2 cellular contexts compared by ENCODE assay signal in genomic region chr5:132065951-132066701, GRCh38.
TF ChIP-seq lines count a peak whose summit lies in the region.

No MANE protein-coding gene starts in this region.

TF ChIP-seq in WTC11, 78 proteins besides CTCF, POLR2A, EP300 and RAD21 (continues in another document):
- no peak for TF ChIP-seq AR (CRISPR knock-in tag; IDR thresholded peaks at IDR 0.05)
- no peak for TF ChIP-seq ARID4B (CRISPR knock-in tag; IDR thresholded peaks at IDR 0.05; ENCODE audit: borderline replicate concordance)
- TF ChIP-seq ZNF232 (CRISPR knock-in tag; IDR thresholded peaks at IDR 0.05), result no peak
- no peak for TF ChIP-seq MXD4 (CRISPR knock-in tag; IDR thresholded peaks at IDR 0.05; ENCODE audit: borderline replicate concordance)
- TF ChIP-seq CREB1 (CRISPR knock-in tag; IDR thresholded peaks at IDR 0.05), result no peak
- no peak for TF ChIP-seq E2F1 (CRISPR knock-in tag; IDR thresholded peaks at IDR 0.05)
- TF ChIP-seq ZMAT4 (CRISPR knock-in tag; IDR thresholded peaks at IDR 0.05), result no peak
- no peak for TF ChIP-seq JAZF1 (CRISPR knock-in tag; IDR thresholded peaks at IDR 0.05)
- TF ChIP-seq, protein P1, sequence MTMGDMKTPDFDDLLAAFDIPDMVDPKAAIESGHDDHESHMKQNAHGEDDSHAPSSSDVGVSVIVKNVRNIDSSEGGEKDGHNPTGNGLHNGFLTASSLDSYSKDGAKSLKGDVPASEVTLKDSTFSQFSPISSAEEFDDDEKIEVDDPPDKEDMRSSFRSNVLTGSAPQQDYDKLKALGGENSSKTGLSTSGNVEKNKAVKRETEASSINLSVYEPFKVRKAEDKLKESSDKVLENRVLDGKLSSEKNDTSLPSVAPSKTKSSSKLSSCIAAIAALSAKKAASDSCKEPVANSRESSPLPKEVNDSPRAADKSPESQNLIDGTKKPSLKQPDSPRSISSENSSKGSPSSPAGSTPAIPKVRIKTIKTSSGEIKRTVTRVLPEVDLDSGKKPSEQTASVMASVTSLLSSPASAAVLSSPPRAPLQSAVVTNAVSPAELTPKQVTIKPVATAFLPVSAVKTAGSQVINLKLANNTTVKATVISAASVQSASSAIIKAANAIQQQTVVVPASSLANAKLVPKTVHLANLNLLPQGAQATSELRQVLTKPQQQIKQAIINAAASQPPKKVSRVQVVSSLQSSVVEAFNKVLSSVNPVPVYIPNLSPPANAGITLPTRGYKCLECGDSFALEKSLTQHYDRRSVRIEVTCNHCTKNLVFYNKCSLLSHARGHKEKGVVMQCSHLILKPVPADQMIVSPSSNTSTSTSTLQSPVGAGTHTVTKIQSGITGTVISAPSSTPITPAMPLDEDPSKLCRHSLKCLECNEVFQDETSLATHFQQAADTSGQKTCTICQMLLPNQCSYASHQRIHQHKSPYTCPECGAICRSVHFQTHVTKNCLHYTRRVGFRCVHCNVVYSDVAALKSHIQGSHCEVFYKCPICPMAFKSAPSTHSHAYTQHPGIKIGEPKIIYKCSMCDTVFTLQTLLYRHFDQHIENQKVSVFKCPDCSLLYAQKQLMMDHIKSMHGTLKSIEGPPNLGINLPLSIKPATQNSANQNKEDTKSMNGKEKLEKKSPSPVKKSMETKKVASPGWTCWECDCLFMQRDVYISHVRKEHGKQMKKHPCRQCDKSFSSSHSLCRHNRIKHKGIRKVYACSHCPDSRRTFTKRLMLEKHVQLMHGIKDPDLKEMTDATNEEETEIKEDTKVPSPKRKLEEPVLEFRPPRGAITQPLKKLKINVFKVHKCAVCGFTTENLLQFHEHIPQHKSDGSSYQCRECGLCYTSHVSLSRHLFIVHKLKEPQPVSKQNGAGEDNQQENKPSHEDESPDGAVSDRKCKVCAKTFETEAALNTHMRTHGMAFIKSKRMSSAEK (CRISPR knock-in tag; IDR thresholded peaks at IDR 0.05; ENCODE audit: borderline replicate concordance), result no peak
- TF ChIP-seq NR3C1 (CRISPR knock-in tag; conservative IDR thresholded peaks at IDR 0.05; ENCODE audit: low read depth), result no peak
- no peak for TF ChIP-seq ZNF263 (CRISPR knock-in tag; IDR thresholded peaks at IDR 0.05; ENCODE audit: low read depth)

TF ChIP-seq in H1, 55 proteins besides CTCF, POLR2A, EP300 and RAD21:
- TF ChIP-seq CHD1 (IDR thresholded peaks at IDR 0.05; ENCODE audit: low read depth, low read length) (no peak), CEBPB (IDR thresholded peaks at IDR 0.05; ENCODE audit: low read depth, low read length) (no peak), RXRA (IDR thresholded peaks at IDR 0.05; ENCODE audit: insufficient read depth, low read depth, low read length) (no peak), POU5F1 (IDR thresholded peaks at IDR 0.05; ENCODE audit: low read depth, low read length) (no peak), HDAC2 (IDR thresholded peaks at IDR 0.05; ENCODE audit: borderline replicate concordance in 1 of 2, low read depth in 2 of 2, low read length in 2 of 2) (no peak), JUN (IDR thresholded peaks at IDR 0.05; ENCODE audit: low read depth, low read length) (no peak)
- TF ChIP-seq, protein P2, sequence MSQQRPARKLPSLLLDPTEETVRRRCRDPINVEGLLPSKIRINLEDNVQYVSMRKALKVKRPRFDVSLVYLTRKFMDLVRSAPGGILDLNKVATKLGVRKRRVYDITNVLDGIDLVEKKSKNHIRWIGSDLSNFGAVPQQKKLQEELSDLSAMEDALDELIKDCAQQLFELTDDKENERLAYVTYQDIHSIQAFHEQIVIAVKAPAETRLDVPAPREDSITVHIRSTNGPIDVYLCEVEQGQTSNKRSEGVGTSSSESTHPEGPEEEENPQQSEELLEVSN (IDR thresholded peaks at IDR 0.05), result no peak
- TF ChIP-seq, protein P3, sequence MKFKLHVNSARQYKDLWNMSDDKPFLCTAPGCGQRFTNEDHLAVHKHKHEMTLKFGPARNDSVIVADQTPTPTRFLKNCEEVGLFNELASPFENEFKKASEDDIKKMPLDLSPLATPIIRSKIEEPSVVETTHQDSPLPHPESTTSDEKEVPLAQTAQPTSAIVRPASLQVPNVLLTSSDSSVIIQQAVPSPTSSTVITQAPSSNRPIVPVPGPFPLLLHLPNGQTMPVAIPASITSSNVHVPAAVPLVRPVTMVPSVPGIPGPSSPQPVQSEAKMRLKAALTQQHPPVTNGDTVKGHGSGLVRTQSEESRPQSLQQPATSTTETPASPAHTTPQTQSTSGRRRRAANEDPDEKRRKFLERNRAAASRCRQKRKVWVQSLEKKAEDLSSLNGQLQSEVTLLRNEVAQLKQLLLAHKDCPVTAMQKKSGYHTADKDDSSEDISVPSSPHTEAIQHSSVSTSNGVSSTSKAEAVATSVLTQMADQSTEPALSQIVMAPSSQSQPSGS (IDR thresholded peaks at IDR 0.05; ENCODE audit: low read length), result no peak
- TF ChIP-seq, protein P4, sequence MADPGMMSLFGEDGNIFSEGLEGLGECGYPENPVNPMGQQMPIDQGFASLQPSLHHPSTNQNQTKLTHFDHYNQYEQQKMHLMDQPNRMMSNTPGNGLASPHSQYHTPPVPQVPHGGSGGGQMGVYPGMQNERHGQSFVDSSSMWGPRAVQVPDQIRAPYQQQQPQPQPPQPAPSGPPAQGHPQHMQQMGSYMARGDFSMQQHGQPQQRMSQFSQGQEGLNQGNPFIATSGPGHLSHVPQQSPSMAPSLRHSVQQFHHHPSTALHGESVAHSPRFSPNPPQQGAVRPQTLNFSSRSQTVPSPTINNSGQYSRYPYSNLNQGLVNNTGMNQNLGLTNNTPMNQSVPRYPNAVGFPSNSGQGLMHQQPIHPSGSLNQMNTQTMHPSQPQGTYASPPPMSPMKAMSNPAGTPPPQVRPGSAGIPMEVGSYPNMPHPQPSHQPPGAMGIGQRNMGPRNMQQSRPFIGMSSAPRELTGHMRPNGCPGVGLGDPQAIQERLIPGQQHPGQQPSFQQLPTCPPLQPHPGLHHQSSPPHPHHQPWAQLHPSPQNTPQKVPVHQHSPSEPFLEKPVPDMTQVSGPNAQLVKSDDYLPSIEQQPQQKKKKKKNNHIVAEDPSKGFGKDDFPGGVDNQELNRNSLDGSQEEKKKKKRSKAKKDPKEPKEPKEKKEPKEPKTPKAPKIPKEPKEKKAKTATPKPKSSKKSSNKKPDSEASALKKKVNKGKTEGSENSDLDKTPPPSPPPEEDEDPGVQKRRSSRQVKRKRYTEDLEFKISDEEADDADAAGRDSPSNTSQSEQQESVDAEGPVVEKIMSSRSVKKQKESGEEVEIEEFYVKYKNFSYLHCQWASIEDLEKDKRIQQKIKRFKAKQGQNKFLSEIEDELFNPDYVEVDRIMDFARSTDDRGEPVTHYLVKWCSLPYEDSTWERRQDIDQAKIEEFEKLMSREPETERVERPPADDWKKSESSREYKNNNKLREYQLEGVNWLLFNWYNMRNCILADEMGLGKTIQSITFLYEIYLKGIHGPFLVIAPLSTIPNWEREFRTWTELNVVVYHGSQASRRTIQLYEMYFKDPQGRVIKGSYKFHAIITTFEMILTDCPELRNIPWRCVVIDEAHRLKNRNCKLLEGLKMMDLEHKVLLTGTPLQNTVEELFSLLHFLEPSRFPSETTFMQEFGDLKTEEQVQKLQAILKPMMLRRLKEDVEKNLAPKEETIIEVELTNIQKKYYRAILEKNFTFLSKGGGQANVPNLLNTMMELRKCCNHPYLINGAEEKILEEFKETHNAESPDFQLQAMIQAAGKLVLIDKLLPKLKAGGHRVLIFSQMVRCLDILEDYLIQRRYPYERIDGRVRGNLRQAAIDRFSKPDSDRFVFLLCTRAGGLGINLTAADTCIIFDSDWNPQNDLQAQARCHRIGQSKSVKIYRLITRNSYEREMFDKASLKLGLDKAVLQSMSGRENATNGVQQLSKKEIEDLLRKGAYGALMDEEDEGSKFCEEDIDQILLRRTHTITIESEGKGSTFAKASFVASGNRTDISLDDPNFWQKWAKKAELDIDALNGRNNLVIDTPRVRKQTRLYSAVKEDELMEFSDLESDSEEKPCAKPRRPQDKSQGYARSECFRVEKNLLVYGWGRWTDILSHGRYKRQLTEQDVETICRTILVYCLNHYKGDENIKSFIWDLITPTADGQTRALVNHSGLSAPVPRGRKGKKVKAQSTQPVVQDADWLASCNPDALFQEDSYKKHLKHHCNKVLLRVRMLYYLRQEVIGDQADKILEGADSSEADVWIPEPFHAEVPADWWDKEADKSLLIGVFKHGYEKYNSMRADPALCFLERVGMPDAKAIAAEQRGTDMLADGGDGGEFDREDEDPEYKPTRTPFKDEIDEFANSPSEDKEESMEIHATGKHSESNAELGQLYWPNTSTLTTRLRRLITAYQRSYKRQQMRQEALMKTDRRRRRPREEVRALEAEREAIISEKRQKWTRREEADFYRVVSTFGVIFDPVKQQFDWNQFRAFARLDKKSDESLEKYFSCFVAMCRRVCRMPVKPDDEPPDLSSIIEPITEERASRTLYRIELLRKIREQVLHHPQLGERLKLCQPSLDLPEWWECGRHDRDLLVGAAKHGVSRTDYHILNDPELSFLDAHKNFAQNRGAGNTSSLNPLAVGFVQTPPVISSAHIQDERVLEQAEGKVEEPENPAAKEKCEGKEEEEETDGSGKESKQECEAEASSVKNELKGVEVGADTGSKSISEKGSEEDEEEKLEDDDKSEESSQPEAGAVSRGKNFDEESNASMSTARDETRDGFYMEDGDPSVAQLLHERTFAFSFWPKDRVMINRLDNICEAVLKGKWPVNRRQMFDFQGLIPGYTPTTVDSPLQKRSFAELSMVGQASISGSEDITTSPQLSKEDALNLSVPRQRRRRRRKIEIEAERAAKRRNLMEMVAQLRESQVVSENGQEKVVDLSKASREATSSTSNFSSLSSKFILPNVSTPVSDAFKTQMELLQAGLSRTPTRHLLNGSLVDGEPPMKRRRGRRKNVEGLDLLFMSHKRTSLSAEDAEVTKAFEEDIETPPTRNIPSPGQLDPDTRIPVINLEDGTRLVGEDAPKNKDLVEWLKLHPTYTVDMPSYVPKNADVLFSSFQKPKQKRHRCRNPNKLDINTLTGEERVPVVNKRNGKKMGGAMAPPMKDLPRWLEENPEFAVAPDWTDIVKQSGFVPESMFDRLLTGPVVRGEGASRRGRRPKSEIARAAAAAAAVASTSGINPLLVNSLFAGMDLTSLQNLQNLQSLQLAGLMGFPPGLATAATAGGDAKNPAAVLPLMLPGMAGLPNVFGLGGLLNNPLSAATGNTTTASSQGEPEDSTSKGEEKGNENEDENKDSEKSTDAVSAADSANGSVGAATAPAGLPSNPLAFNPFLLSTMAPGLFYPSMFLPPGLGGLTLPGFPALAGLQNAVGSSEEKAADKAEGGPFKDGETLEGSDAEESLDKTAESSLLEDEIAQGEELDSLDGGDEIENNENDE (IDR thresholded peaks at IDR 0.05; ENCODE audit: insufficient replicate concordance, low read length), result no peak
- TF ChIP-seq, protein P5, sequence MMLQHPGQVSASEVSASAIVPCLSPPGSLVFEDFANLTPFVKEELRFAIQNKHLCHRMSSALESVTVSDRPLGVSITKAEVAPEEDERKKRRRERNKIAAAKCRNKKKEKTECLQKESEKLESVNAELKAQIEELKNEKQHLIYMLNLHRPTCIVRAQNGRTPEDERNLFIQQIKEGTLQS (IDR thresholded peaks at IDR 0.05; ENCODE audit: insufficient read depth, low read depth, low read length), result no peak
